8 cellular contexts compared by ENCODE assay signal in the genomic region with DNA sequence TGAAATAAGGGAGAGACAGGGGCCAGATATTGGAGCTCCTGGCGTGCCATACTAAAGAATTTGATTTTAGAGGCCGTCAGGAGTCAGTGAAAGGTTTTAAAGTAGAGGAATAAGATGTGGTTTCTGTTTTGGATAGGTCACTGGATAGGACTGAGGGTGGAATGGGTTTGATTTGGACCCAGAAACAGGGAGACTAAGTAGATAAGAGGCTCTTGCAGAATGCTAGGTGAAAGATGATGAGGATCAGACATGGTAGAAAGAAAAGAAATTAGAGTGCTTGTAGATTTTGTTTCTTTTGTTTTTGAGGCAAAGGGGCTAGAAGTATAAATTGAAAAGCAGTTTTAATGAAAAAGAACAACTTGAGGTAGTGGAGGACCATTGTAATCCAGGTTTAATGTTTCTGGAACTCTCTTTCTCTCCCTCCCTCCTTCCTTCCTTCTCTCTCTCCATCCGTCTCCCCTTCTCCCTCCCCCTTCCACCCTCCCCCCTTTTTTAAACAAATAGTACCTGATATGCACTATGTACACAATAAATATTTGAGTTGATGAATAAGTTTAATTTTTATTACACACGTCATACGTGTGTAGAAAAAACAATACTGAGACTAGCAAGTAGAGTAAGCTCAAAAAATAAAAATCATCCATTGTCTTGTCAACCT. TPM values are rescaled to one million over a fixed set of nuclear protein-coding genes. Genes with fewer than 3 reads are reported as not detected.
DNase-seq lines count a peak whose midpoint lies in the region; ATAC-seq, FAIRE-seq and TF ChIP-seq lines count a peak whose summit lies in the region.

No MANE protein-coding gene starts in this region.

- H3K27ac Mint-ChIP-seq in T-helper 17 cell = peak overlapping the region; percentile 99

- H3K27ac ChIP-seq in skeletal muscle tissue (ENCODE audit: low read depth, low read length) = peak overlapping the region; percentile 86

- no peaks in the 10 kb centered on the region for H3K9me3 ChIP-seq in T-helper 17 cell (ENCODE audit: control insufficient read depth, low read length, poor library complexity, severe bottlenecking)
- no peaks in the 10 kb centered on the region for H3K9me3 ChIP-seq in skeletal muscle tissue (ENCODE audit: control insufficient read depth in 3 of 3, low read length in 3 of 3)

- peak overlapping the region; percentile 67 to 95 for H3K4me3 ChIP-seq in foreskin fibroblast (ENCODE audit: low read depth in 1 of 2, low read length in 2 of 2)
- H3K4me3 ChIP-seq in skeletal muscle tissue (ENCODE audit: low read length in 3 of 3) = peak overlapping the region; percentile 77 to 98 (median 80)

- TF ChIP-seq CTCF in foreskin fibroblast (IDR thresholded peaks at IDR 0.05; ENCODE audit: low read depth, low read length) = no peak

- no peaks in the 10 kb centered on the region for H3K27me3 ChIP-seq in skeletal muscle tissue (ENCODE audit: control insufficient read depth in 3 of 3, insufficient read depth in 3 of 3, low read length in 3 of 3)

- ATAC-seq in T-helper 17 cell (no peak), HG03439 (IDR thresholded peaks at IDR 0.05; ENCODE audit: unreplicated experiment) (no peak)

- DNase-seq in GM19239 (ENCODE audit: insufficient read length, low spot score) = no peak
- no peak for DNase-seq in T-helper 17 cell
- DNase-seq in foreskin fibroblast = no peak
- no peak for DNase-seq in NCI-H2107 (lab: John Stamatoyannopoulos, UW)
- DNase-seq in AG08395 (ENCODE audit: low spot score) = no peak
- DNase-seq in NCI-H524 treated with DMSO at 0.1 percent for 48 hours (lab: John Stamatoyannopoulos, UW) = no peak

- peak overlapping the region; percentile 86 to 99 (median 92) for H3K9ac ChIP-seq in skeletal muscle tissue (ENCODE audit: low read depth in 1 of 3, low read length in 3 of 3)

- peak overlapping the region; percentile 96 for H3K4me3 Mint-ChIP-seq in T-helper 17 cell

- H3K4me1 Mint-ChIP-seq in T-helper 17 cell = peaks cover 67% of the 10 kb centered on the region

- H3K36me3 ChIP-seq in skeletal muscle tissue (ENCODE audit: control insufficient read depth in 3 of 3, insufficient read depth in 3 of 3, low read length in 3 of 3) = no peaks in the 10 kb centered on the region

- peaks cover 5% of the 10 kb centered on the region for H3K36me3 Mint-ChIP-seq in T-helper 17 cell (ENCODE audit: low read depth)

- no peaks in the 10 kb centered on the region for H3K27me3 Mint-ChIP-seq in T-helper 17 cell

- FAIRE-seq in GM19239 (lab: Jason Lieb, UNC) = peak; percentile 14

- peaks cover 40 to 60% (median 42%) of the 10 kb centered on the region in 3 donors for H3K4me1 ChIP-seq in skeletal muscle tissue (ENCODE audit: control insufficient read depth in 3 of 3, insufficient read depth in 3 of 3, low read length in 3 of 3)

RNA-seq across cellular contexts. Expression of a gene that starts 1.9 kb away (rescaled TPM):
- total RNA-seq in T-helper 17 cell (100 to 1,000 TPM; 222 to 231 TPM), skeletal muscle tissue (124 TPM)

RNA-seq across cellular contexts. Expression of a gene that starts 32.2 kb away (rescaled TPM):
- total RNA-seq in T-helper 17 cell = 100 to 1,000 TPM; 191 to 257 TPM
- total RNA-seq in skeletal muscle tissue = 26.1 TPM
